ENCODE assay signal across 7 cellular contexts in the genomic region with DNA sequence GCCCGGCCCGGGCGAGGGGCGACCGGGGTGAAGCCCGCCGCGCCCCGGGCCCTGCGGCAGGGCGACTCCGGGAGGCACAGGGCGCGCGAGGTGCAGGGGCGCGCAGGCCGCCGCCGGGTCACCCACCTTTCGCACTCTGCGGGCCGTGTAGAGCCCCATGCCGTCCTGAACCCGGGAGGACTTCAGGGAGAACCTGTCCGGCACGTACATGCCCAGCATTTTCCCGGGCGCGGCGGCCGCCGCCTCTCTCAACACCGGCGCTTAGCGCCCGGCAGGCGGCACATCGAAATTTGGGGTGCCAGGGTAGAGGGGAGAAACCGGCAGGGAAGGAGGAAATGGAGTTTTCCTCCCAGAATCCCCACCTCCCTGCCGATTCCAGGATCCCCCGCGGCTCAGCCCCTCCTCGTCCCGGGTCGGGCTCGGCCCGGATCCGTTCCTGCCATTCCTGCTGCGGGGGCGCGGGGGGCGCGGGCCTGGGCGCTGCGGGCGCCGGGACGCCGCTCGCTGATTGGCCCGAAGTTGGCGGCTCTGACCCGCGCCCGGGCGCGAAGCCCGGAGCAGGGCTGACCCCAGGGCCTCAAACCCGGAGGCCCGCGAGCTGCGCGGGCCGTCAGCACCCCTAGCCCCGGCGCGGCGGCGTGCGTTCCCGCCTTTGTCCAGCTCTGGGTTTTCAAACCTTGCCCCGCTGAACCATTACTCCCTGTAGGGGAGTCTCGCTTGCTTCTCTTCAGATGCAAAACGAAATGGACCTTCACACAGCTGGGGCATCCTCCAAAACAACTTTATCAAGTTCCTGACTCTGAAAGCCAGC. TPM values are rescaled to one million over a fixed set of nuclear protein-coding genes. Genes with fewer than 3 reads are reported as not detected.
DNase-seq lines count a peak whose midpoint lies in the region; ATAC-seq and TF ChIP-seq lines count a peak whose summit lies in the region.

PRDM5 (minus strand) TSS at position 337 of the 811 bp plus-strand sequence; CDS start at position 219, 118 bp downstream.

- peak within 1 kb of the TSS; percentile 86 for H3K9ac ChIP-seq in GM23248

- H3K79me2 ChIP-seq in GM23248 (ENCODE audit: insufficient read depth): peaks cover 36% of the 10 kb centered on the region

- TF ChIP-seq POLR2A in adrenal gland (IDR thresholded peaks at IDR 0.05): peak in 1 of 2 donors; percentile 59

- H3K27me3 ChIP-seq in GM23248 (replicated peaks; ENCODE audit: insufficient read depth) (no peaks in the 10 kb centered on the region), Panc1 (ENCODE audit: control insufficient read depth, insufficient read depth, low read length) (no peaks in the 10 kb centered on the region), adrenal gland (no peaks in the 10 kb centered on the region), cardiac muscle cell (no peaks in the 10 kb centered on the region), aorta (ENCODE audit: control insufficient read depth in 1 of 2, insufficient read depth in 2 of 2, low read length in 1 of 2) (no peaks in the 10 kb centered on the region)

- peak within 1 kb of the TSS; percentile 82 for H3K27ac ChIP-seq in GM23248
- H3K27ac ChIP-seq in Panc1 (ENCODE audit: low read length): peak within 1 kb of the TSS; percentile 84
- peak within 1 kb of the TSS; percentile 5 to 98 (median 90) for H3K27ac ChIP-seq in adrenal gland
- peak within 1 kb of the TSS; percentile 86 for H3K27ac ChIP-seq in cardiac muscle cell
- peak within 1 kb of the TSS; percentile 72 to 85 for H3K27ac ChIP-seq in aorta (ENCODE audit: low read depth in 1 of 2, low read length in 2 of 2)

- H3K9me3 ChIP-seq in GM23248 (ENCODE audit: low read depth) (no peaks in the 10 kb centered on the region), Panc1 (ENCODE audit: control insufficient read depth, insufficient read depth, low read depth, low read length) (no peaks in the 10 kb centered on the region), adrenal gland (replicated peaks in 1 of 3) (no peaks in the 10 kb centered on the region), cardiac muscle cell (ENCODE audit: low read depth) (no peaks in the 10 kb centered on the region), aorta (ENCODE audit: control insufficient read depth, low read length) (no peaks in the 10 kb centered on the region)

- in situ Hi-C loops in GM23248 (cut with MboI): no loop called here
- in situ Hi-C loops in Panc1 (cut with HindIII; ENCODE audit: low pct_unique_long_range_greater_than_20kb, low sequenced_read_pairs): no loop called here

- CTCF ChIA-PET in Panc1 (lab: Charles Lee): no interaction called here

- WGBS in GM23248 (ENCODE audit: low coverage in 1 of 2, low lambda C conversion rate in 2 of 2, missing lambda C conversion rate in 2 of 2), 2 experiments: 1% methylated on average over 66 to 70 of the region's 85 CpGs
- WGBS in adrenal gland, 4 donors: 0 to 1% (median 1%) methylated on average over 9 to 85 of the region's 85 CpGs
- 0% methylated on average over 44 to 85 of the region's 85 CpGs for WGBS in aorta, 2 donors

- H3K4me1 ChIP-seq in GM23248 (ENCODE audit: insufficient read depth) (peaks cover 36% of the 10 kb centered on the region), Panc1 (ENCODE audit: control insufficient read depth, insufficient read depth, low read length) (0 out of 2 replicates have a peak, but pooled peaks cover 5% of the 10 kb centered on the region), adrenal gland (replicated peaks in 1 of 2) (peaks cover 19 to 27% of the 10 kb centered on the region in 2 donors), cardiac muscle cell (ENCODE audit: low read depth) (peaks cover 14% of the 10 kb centered on the region), aorta (ENCODE audit: control insufficient read depth in 1 of 2, insufficient read depth in 2 of 2, low read length in 2 of 2) (peaks cover 0 to 2% of the 10 kb centered on the region in 2 donors)

- intact Hi-C loops in Panc1 (cut with micrococcal nuclease; ENCODE audit: unreplicated experiment): loop anchor here (5.0 to 10.0 kb wide), 2 partner anchors 205 to 768 kb away; no protein-coding TSS in a partner anchor
- intact Hi-C loops in adrenal gland (cut with DNase I): loop anchor here in 1 of 2 donors (10.0 kb wide), 1 partner anchor 208 kb away; no protein-coding TSS in a partner anchor
- intact Hi-C loops in aorta (cut with DNase I): loop anchor here in 1 of 2 donors (5.0 kb wide), 1 partner anchor 850 kb away; no protein-coding TSS in a partner anchor

- DNase-seq in GM23248 (peak; percentile 71), Panc1 (ENCODE audit: low read depth, low spot score) (no peak), adrenal gland (peak; percentile 54 to 71 (median 63)), cardiac muscle cell (ENCODE audit: low read depth in 1 of 2, low spot score in 1 of 2) (peak; percentile 66 to 76), non-pigmented ciliary epithelial cell (ENCODE audit: low read depth) (peak; percentile 3), aorta (peak; percentile 69 to 87), NCI-H128 (lab: John Stamatoyannopoulos, UW; ENCODE audit: unreplicated experiment) (no peak)

- H3K4me2 ChIP-seq in GM23248 (ENCODE audit: unreplicated experiment): peak within 1 kb of the TSS; percentile 94

- no peaks in the 10 kb centered on the region for H3K9me2 ChIP-seq in GM23248 (ENCODE audit: insufficient read depth)

- H4K20me1 ChIP-seq in GM23248 (ENCODE audit: insufficient read depth): no peaks in the 10 kb centered on the region

- TF ChIP-seq CTCF in Panc1 (IDR thresholded peaks at IDR 0.05): no peak; the same call in 1 of the 2 replicates
- TF ChIP-seq CTCF in adrenal gland (IDR thresholded peaks at IDR 0.05): peak in 1 of 6 experiments; percentile 30
- peak; percentile 12 for TF ChIP-seq CTCF in cardiac muscle cell (IDR thresholded peaks at IDR 0.05; ENCODE audit: low read depth, low read length)

- peaks cover 32% of the 10 kb centered on the region for H3F3A ChIP-seq in GM23248 (ENCODE audit: insufficient read depth)

- ATAC-seq in Panc1 (peak; percentile 83), aorta (ENCODE audit: low FRiP score) (peak; percentile 87)

- POLR2A ChIA-PET in Panc1 (lab: Charles Lee): no interaction called here

- peak within 1 kb of the TSS; percentile 93 for H2AFZ ChIP-seq in GM23248

- no TSS peak for BruUV-seq in Panc1 (replicated peaks; lab: Mats Ljungman, UMichigan)

- no peaks in the 10 kb centered on the region for H3K36me3 ChIP-seq in GM23248 (ENCODE audit: low read depth)
- H3K36me3 ChIP-seq in Panc1 (ENCODE audit: control insufficient read depth, insufficient read depth, low read length): no peaks in the 10 kb centered on the region
- H3K36me3 ChIP-seq in adrenal gland (replicated peaks in 1 of 2): no peaks in the 10 kb centered on the region
- no peaks in the 10 kb centered on the region for H3K36me3 ChIP-seq in cardiac muscle cell
- no peaks in the 10 kb centered on the region for H3K36me3 ChIP-seq in aorta (ENCODE audit: control insufficient read depth in 1 of 2, insufficient read depth in 2 of 2, low read length in 1 of 2)

- H3K4me3 ChIP-seq in GM23248: peak within 1 kb of the TSS; percentile 84
- H3K4me3 ChIP-seq in Panc1 (ENCODE audit: low read depth in 2 of 2, low read length in 2 of 2): peak within 1 kb of the TSS; percentile 64 to 68
- peak within 1 kb of the TSS; percentile 33 to 78 (median 54) for H3K4me3 ChIP-seq in adrenal gland
- peak within 1 kb of the TSS; percentile 71 for H3K4me3 ChIP-seq in cardiac muscle cell
- peak within 1 kb of the TSS; percentile 61 to 95 for H3K4me3 ChIP-seq in aorta (ENCODE audit: low read length in 2 of 2)

RNA-seq across cellular contexts. Expression of gene PRDM5, which starts in this region (rescaled TPM):
- 12.6 and 18.7 TPM in 2 replicates for total RNA-seq in GM23248 (2014; rRNA removed; shearing (Covaris generic))
- polyA plus RNA-seq in GM23248 (2016; fragmentation: Nextera tagmentation; extraction: Ambion mirVana): 7.7 and 8.7 TPM in 2 replicates
- 8.4 TPM for total RNA-seq in Panc1 (2021; ENCODE audit: unreplicated experiment)
- 3.5 TPM for polyA plus RNA-seq in Panc1 (2012; ENCODE audit: insufficient read length)
- 10 to 100 TPM in 6 of 8 donors, 1 to 10 TPM in 2; 7.1 to 18.9 (median 14.5) TPM for total RNA-seq in adrenal gland
- 1 to 10 TPM; 3.4 to 6.2 (median 3.6) TPM for polyA plus RNA-seq in adrenal gland
- total RNA-seq in cardiac muscle cell: 10.9 and 19.3 TPM in 2 replicates
- 8.7 and 9.3 TPM in 2 replicates for polyA plus RNA-seq in cardiac muscle cell
- 10 to 100 TPM; 14.0 to 26.0 TPM for total RNA-seq in aorta
- polyA plus RNA-seq in aorta: 1 to 10 TPM; 4.4 to 4.6 TPM

Comparison
In these comparisons a context has a peak if more than half of its experiments do, and no peak if none do; other contexts are left out.
1. DNase-seq: peak in GM23248 (single experiment), adrenal gland (7 of 7), cardiac muscle cell (2 of 2), non-pigmented ciliary epithelial cell (single experiment) and aorta (2 of 2); none in Panc1 (single experiment) and NCI-H128 (single experiment).
2. Peak in every context shown above with its lines, with median percentiles within 50 percentile points of each other: H3K27ac ChIP-seq and H3K4me3 ChIP-seq.